ENCODE assay signal across 8 cellular contexts in the genomic region with DNA sequence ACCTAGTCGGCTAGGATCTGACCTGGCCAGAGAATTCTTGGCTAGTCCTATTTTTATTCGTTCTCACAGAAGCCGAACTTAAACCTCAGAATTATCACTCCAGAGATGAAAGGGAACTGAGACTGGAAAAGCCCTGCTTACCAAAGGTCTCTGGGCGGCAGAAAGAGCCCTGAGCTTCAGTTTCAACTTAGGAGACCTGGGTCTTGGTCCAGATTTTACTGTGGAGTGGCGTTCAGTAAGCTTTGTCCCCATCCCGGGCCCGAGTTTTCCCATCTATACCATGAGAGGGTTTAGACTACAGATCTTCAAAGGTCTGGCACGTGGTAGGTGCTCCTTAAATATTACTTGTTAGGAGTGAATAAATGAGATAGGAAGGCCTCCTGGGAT. TPM values are rescaled to one million over a fixed set of nuclear protein-coding genes. Genes with fewer than 3 reads are reported as not detected.
DNase-seq lines count a peak whose midpoint lies in the region; ATAC-seq, FAIRE-seq and TF ChIP-seq lines count a peak whose summit lies in the region.

No MANE protein-coding gene starts in this region.

- H3K9me3 ChIP-seq in heart right ventricle (no peaks in the 10 kb centered on the region), Loucy (ENCODE audit: insufficient read depth, low read depth, low read length) (no peaks in the 10 kb centered on the region), mucosa of rectum (ENCODE audit: control insufficient read depth in 2 of 2, low read length in 2 of 2) (no peaks in the 10 kb centered on the region)

- H3F3A ChIP-seq in Loucy (ENCODE audit: low read depth): 0 out of 2 replicates have a peak, but pooled peaks cover 5% of the 10 kb centered on the region

- H3K9ac ChIP-seq in Loucy (ENCODE audit: low read depth, low read length, poor library complexity, severe bottlenecking) (peak overlapping the region; percentile 96), mucosa of rectum (ENCODE audit: low read depth in 1 of 2, low read length in 2 of 2) (peak overlapping the region; percentile 75 to 77)

- H3K27ac ChIP-seq in heart right ventricle: peak overlapping the region in 9 of 10 donors; percentile 28 to 89 (median 73)
- peak overlapping the region; percentile 55 to 71 for H3K27ac ChIP-seq in mucosa of rectum (ENCODE audit: low read depth in 2 of 2, low read length in 2 of 2)

- intact Hi-C loops in heart right ventricle (cut with DNase I): no loop called here
- intact Hi-C loops in Right ventricle myocardium inferior (cut with DNase I): no loop called here

- TF ChIP-seq CTCF in heart right ventricle (IDR thresholded peaks at IDR 0.05): no peak
- no peak for TF ChIP-seq CTCF in Loucy (conservative IDR thresholded peaks at IDR 0.05; ENCODE audit: low read length)
- no peak for TF ChIP-seq CTCF in cardiac fibroblast (IDR thresholded peaks at IDR 0.05; ENCODE audit: low read depth, low read length)
- TF ChIP-seq CTCF in D721Med (IDR thresholded peaks at IDR 0.05; ENCODE audit: insufficient read depth, missing control alignments): no peak

- peaks cover 0 to 35% (median 17%) of the 10 kb centered on the region in 9 donors for H3K4me1 ChIP-seq in heart right ventricle
- peaks cover 44% of the 10 kb centered on the region for H3K4me1 ChIP-seq in Loucy (ENCODE audit: insufficient read depth, low read length, poor library complexity, severe bottlenecking)
- H3K4me1 ChIP-seq in mucosa of rectum (ENCODE audit: control insufficient read depth in 2 of 2, insufficient read depth in 2 of 2, low read length in 2 of 2): peaks cover 0 to 6% of the 10 kb centered on the region in 2 donors

- 7 to 8% methylated on average over 8 of the region's 8 CpGs for WGBS in heart right ventricle, 2 donors

- peaks cover 34% of the 10 kb centered on the region for H4K20me1 ChIP-seq in Loucy (ENCODE audit: insufficient read depth, low read length, poor library complexity, severe bottlenecking)

- H3K79me2 ChIP-seq in Loucy (ENCODE audit: insufficient read depth, low read length): peaks cover 53% of the 10 kb centered on the region

- DNase-seq in heart right ventricle (no peak), Right ventricle myocardium inferior (ENCODE audit: missing footprints) (no peak), cardiac fibroblast (ENCODE audit: low read depth in 2 of 2) (peak in 1 of 2 donors; percentile 29), LoVo (ENCODE audit: low spot score) (no peak), D721Med (ENCODE audit: insufficient read length, low spot score) (no peak)

- H3K4me3 ChIP-seq in heart right ventricle (peak overlapping the region; percentile 63 to 89 (median 72)), Loucy (ENCODE audit: low read length, poor library complexity, severe bottlenecking) (peak overlapping the region; percentile 85), cardiac fibroblast (replicated peaks in 1 of 2; ENCODE audit: low read depth in 2 of 2, low read length in 2 of 2) (peak overlapping the region; percentile 74 to 78), mucosa of rectum (ENCODE audit: low read length in 2 of 2) (peak overlapping the region; percentile 86 to 88)

- H3K9me2 ChIP-seq in Loucy (replicated peaks; ENCODE audit: low read depth, low read length): no peaks in the 10 kb centered on the region

- FAIRE-seq in D721Med (lab: Jason Lieb, UNC): no peak

- H2AFZ ChIP-seq in Loucy (ENCODE audit: low read length): peak overlapping the region; percentile 89

- peak overlapping the region; percentile 88 for H3K4me2 ChIP-seq in Loucy (ENCODE audit: low read depth, low read length, poor library complexity, severe bottlenecking)

- peak in 4 of 8 donors; percentile 10 to 29 (median 18) for ATAC-seq in heart right ventricle
- ATAC-seq in Right ventricle myocardium inferior: no peak
- no peak for ATAC-seq in HG03571 (IDR thresholded peaks at IDR 0.05; ENCODE audit: unreplicated experiment)

- H3K36me3 ChIP-seq in heart right ventricle (peaks cover 0 to 9% (median 0%) of the 10 kb centered on the region in 9 donors), Loucy (ENCODE audit: insufficient read depth, low read length) (peaks cover 3% of the 10 kb centered on the region; the same call in 1 of the 2 replicates), mucosa of rectum (ENCODE audit: control insufficient read depth in 2 of 2, insufficient read depth in 2 of 2, low read length in 2 of 2) (peaks cover under 1% of the 10 kb centered on the region in 2 donors)

- H3K27me3 ChIP-seq in heart right ventricle: no peaks in the 10 kb centered on the region
- no peaks in the 10 kb centered on the region for H3K27me3 ChIP-seq in Loucy (ENCODE audit: insufficient read depth, low read length, poor library complexity, severe bottlenecking)
- H3K27me3 ChIP-seq in mucosa of rectum (ENCODE audit: control insufficient read depth in 2 of 2, insufficient read depth in 2 of 2, low read length in 2 of 2): no peaks in the 10 kb centered on the region

RNA-seq across cellular contexts. Expression of gene NEU3, which starts 0.5 kb away (rescaled TPM):
- 10 to 100 TPM in 4 of 10 donors, 1 to 10 TPM in 6; 3.4 to 16.1 (median 9.9) TPM for total RNA-seq in heart right ventricle
- polyA plus RNA-seq in heart right ventricle: 1 to 10 TPM; 2.6 to 6.3 TPM
- total RNA-seq in Right ventricle myocardium inferior: 4.5 TPM

RNA-seq across cellular contexts. Expression of gene SPCS2, which starts 40.2 kb away (rescaled TPM):
- total RNA-seq in heart right ventricle (100 to 1,000 TPM in 5 of 10 donors, 10 to 100 TPM in 5; 78.4 to 128 (median 99.5) TPM), Right ventricle myocardium inferior (108 TPM)
- polyA plus RNA-seq in heart right ventricle: 100 to 1,000 TPM; 116 to 143 TPM

RNA-seq across cellular contexts. Expression of gene XRRA1, which starts 40.4 kb away (rescaled TPM):
- total RNA-seq in heart right ventricle (10 to 100 TPM in 6 of 10 donors, 1 to 10 TPM in 4; 4.0 to 22.8 (median 11.7) TPM), Right ventricle myocardium inferior (6.6 TPM)
- 1 to 10 TPM; 1.8 to 4.3 TPM for polyA plus RNA-seq in heart right ventricle
